ENCODE assay signal across 24 cellular contexts in genomic region chr4:51997647-51998046, GRCh38. TPM values are rescaled to one million over a fixed set of nuclear protein-coding genes. Genes with fewer than 3 reads are reported as not detected.
DNase-seq lines count a peak whose midpoint lies in the region; ATAC-seq and TF ChIP-seq lines count a peak whose summit lies in the region.
"Had no signal": no experiment of that assay in that cellular context is flagged by ENCODE, and none has a peak within 500 bp of the region (broad histone marks: within the 10 kb centered on the region; RNA-seq: fewer than 3 reads in every experiment).

No MANE protein-coding gene starts in this region.

- H3K27me3 Mint-ChIP-seq in chondrocyte (ENCODE audit: low read depth) = no peaks in the 10 kb centered on the region

- peaks cover 18% of the 10 kb centered on the region for H3K9me3 Mint-ChIP-seq in chondrocyte (ENCODE audit: low read depth)
- H3K9me3 Mint-ChIP-seq: CD4-positive, CD25-positive, alpha-beta regulatory T cell had no signal

- no peak overlapping the region for H3K27ac ChIP-seq in A673 (ENCODE audit: low read depth, low read length, poor library complexity, severe bottlenecking)
- H3K27ac ChIP-seq in HCT116 (ENCODE audit: low read depth, low read length) = no peak overlapping the region
- no peak overlapping the region for H3K27ac ChIP-seq in OCI-LY7 (ENCODE audit: low read depth, low read length, poor library complexity, severe bottlenecking)
- H3K27ac ChIP-seq in body of pancreas = no peak overlapping the region
- H3K27ac ChIP-seq: KMS-11, PC-9 had no signal

- H3K4me1 Mint-ChIP-seq in chondrocyte (ENCODE audit: low read depth) = no peaks in the 10 kb centered on the region
- H3K4me1 Mint-ChIP-seq: CD4-positive, CD25-positive, alpha-beta regulatory T cell had no signal

- H2AFZ ChIP-seq in HCT116 (ENCODE audit: low read depth, low read length, poor library complexity, severe bottlenecking) (no peak overlapping the region), OCI-LY7 (ENCODE audit: low read length) (no peak overlapping the region)
- H2AFZ ChIP-seq: PC-9 had no signal

- H3K27ac Mint-ChIP-seq in chondrocyte (ENCODE audit: unreplicated experiment) = no peak overlapping the region
- H3K27ac Mint-ChIP-seq: CD4-positive, CD25-positive, alpha-beta regulatory T cell had no signal

- H3K27me3 ChIP-seq in A673 (replicated peaks; ENCODE audit: insufficient read depth, low read depth, low read length, poor library complexity) (no peaks in the 10 kb centered on the region), HCT116 (ENCODE audit: insufficient read depth, low read length) (no peaks in the 10 kb centered on the region), body of pancreas (no peaks in the 10 kb centered on the region)

- H3K9me2 ChIP-seq in HCT116 (ENCODE audit: insufficient read depth) (no peaks in the 10 kb centered on the region), OCI-LY7 (ENCODE audit: insufficient read depth, low read length) (no peaks in the 10 kb centered on the region)

- no peaks in the 10 kb centered on the region for H3K36me3 ChIP-seq in A673 (ENCODE audit: insufficient read depth, low read length, poor library complexity, severe bottlenecking)
- no peaks in the 10 kb centered on the region for H3K36me3 ChIP-seq in HCT116 (ENCODE audit: control insufficient read depth in 1 of 2, insufficient read depth in 2 of 2, low read length in 2 of 2)
- H3K36me3 ChIP-seq in OCI-LY7 (ENCODE audit: insufficient read depth, low read length) = no peaks in the 10 kb centered on the region
- no peaks in the 10 kb centered on the region for H3K36me3 ChIP-seq in body of pancreas (replicated peaks in 1 of 2; ENCODE audit: insufficient read depth in 1 of 2, low read depth in 2 of 2)

- H3K4me3 ChIP-seq in A673 (ENCODE audit: low read depth, low read length, poor library complexity, severe bottlenecking) = no peak overlapping the region
- no peak overlapping the region for H3K4me3 ChIP-seq in HCT116 (replicated peaks in 1 of 2; ENCODE audit: low read depth in 1 of 2, low read length in 2 of 2)
- no peak overlapping the region for H3K4me3 ChIP-seq in OCI-LY7 (ENCODE audit: low read depth, low read length, poor library complexity, severe bottlenecking)
- H3K4me3 ChIP-seq in body of pancreas = no peak overlapping the region
- no peak overlapping the region for H3K4me3 ChIP-seq in lower leg skin (ENCODE audit: low read depth, poor library complexity, severe bottlenecking)
- H3K4me3 ChIP-seq: PC-9 had no signal

- POLR2A ChIA-PET in A673 (lab: Charles Lee; ENCODE audit: low non-redundant PET) = no interaction called here
- POLR2A ChIA-PET in HCT116 (lab: Charles Lee) = no interaction called here
- POLR2A ChIA-PET in OCI-LY7 (lab: Charles Lee) = no interaction called here

- H4K20me1 ChIP-seq in HCT116 (ENCODE audit: insufficient read depth) = no peaks in the 10 kb centered on the region
- H4K20me1 ChIP-seq in OCI-LY7 (ENCODE audit: insufficient read depth, low read length) = no peaks in the 10 kb centered on the region

- H3K9ac ChIP-seq in HCT116 (ENCODE audit: low read length) = no peak overlapping the region
- H3K9ac ChIP-seq: KMS-11 had no signal

- H3K4me3 Mint-ChIP-seq in chondrocyte (ENCODE audit: unreplicated experiment) = no peak overlapping the region
- H3K4me3 Mint-ChIP-seq: CD4-positive, CD25-positive, alpha-beta regulatory T cell had no signal

- H3K4me1 ChIP-seq in A673 (ENCODE audit: insufficient read depth, low read length, poor library complexity, severe bottlenecking) (no peaks in the 10 kb centered on the region), HCT116 (ENCODE audit: control insufficient read depth in 1 of 2, insufficient read depth in 2 of 2, low read length in 2 of 2) (no peaks in the 10 kb centered on the region), OCI-LY7 (ENCODE audit: insufficient read depth, low read length, poor library complexity, severe bottlenecking) (no peaks in the 10 kb centered on the region), body of pancreas (peaks cover 9% of the 10 kb centered on the region)

- DNase-seq in A673 (ENCODE audit: low spot score) = no peak
- no peak for DNase-seq in HCT116 (ENCODE audit: low read depth, low spot score)
- no peak for DNase-seq in OCI-LY7 (ENCODE audit: low spot score)
- no peak for DNase-seq in chondrocyte (ENCODE audit: low spot score)
- no peak for DNase-seq in Right ventricle myocardium superior
- no peak for DNase-seq in body of pancreas
- DNase-seq in stimulated activated naive CD4-positive, alpha-beta T cell (lab: John Stamatoyannopoulos, UW) = no peak
- no peak for DNase-seq in lower leg skin (ENCODE audit: low spot score in 2 of 2)
- DNase-seq: 8988T; CD4-positive, CD25-positive, alpha-beta regulatory T cell; COR-L47; DMS 273 treated with DMSO at 0.1 percent for 48 hours; DND-41; IMR-90; NCI-H1417 treated with DMSO at 0.1 percent for 48 hours; NCI-H187; NCI-H446; NCI-H526; PC-9; RPMI8226; SIG-M5 had no signal

- RAD21 ChIA-PET in HCT116 (lab: Charles Lee; ENCODE audit: low non-redundant PET in 1 of 2, low total read pairs in 2 of 2, uncharacterized antibody in 2 of 2, unreplicated experiment in 2 of 2) = no interaction called here

- H3K4me2 ChIP-seq in HCT116 (ENCODE audit: low read length) (no peak overlapping the region), OCI-LY7 (ENCODE audit: low read length) (no peak overlapping the region)
- H3K4me2 ChIP-seq: KMS-11, PC-9 had no signal

- H3K79me2 ChIP-seq in HCT116 (ENCODE audit: insufficient read depth, low read length) = no peaks in the 10 kb centered on the region
- no peaks in the 10 kb centered on the region for H3K79me2 ChIP-seq in OCI-LY7 (ENCODE audit: insufficient read depth, low read depth, low read length)

- intact Hi-C loops in A673 (cut with micrococcal nuclease; ENCODE audit: unreplicated experiment) = loop anchor here (10.0 kb wide), 1 partner anchor 53 kb away; no protein-coding TSS in a partner anchor
- intact Hi-C loops in HCT116 (cut with micrococcal nuclease) = loop anchor here (10.0 kb wide), 1 partner anchor 47 kb away; no protein-coding TSS in a partner anchor
- intact Hi-C loops in OCI-LY7 (cut with micrococcal nuclease; ENCODE audit: unreplicated experiment) = no loop called here
- intact Hi-C loops in Right ventricle myocardium superior (cut with DNase I) = no loop called here
- intact Hi-C loops in body of pancreas (cut with DNase I) = no loop called here
- intact Hi-C loops in lower leg skin (cut with DNase I; ENCODE audit: low total_unique reads) = no loop called here

- CTCF ChIA-PET in A673 (lab: Charles Lee) = no interaction called here
- CTCF ChIA-PET in HCT116 (lab: Charles Lee) = no interaction called here
- CTCF ChIA-PET in OCI-LY7 (lab: Charles Lee; ENCODE audit: unreplicated experiment) = no interaction called here

- no TSS peak for BruUV-seq in A673 (replicated peaks; lab: Mats Ljungman, UMichigan)
- no TSS peak for BruUV-seq in HCT116 (replicated peaks; lab: Mats Ljungman, UMichigan)
- BruUV-seq in OCI-LY7 (replicated peaks; lab: Mats Ljungman, UMichigan) = no TSS peak

- peaks cover 24% of the 10 kb centered on the region for H3K36me3 Mint-ChIP-seq in chondrocyte (ENCODE audit: low read depth)
- H3K36me3 Mint-ChIP-seq: CD4-positive, CD25-positive, alpha-beta regulatory T cell had no signal

- ATAC-seq in HCT116 (peak; percentile 44; the same call in 1 of the 2 replicates), Right ventricle myocardium superior (ENCODE audit: poor library complexity) (no peak), body of pancreas (no peak)
- ATAC-seq: SK-N-SH treated with all-trans-retinoic acid at 6 μM for 48 hours had no signal

- TF ChIP-seq POLR2A in HCT116 (IDR thresholded peaks at IDR 0.05; ENCODE audit: borderline replicate concordance, extremely low read depth, insufficient read depth, insufficient read length) (no peak), body of pancreas (IDR thresholded peaks at IDR 0.05) (no peak), lower leg skin (IDR thresholded peaks at IDR 0.05) (no peak)

- 0 out of 2 replicates have a peak, but pooled peaks have one; percentile 7 for TF ChIP-seq CTCF in A673 (conservative IDR thresholded peaks at IDR 0.05; ENCODE audit: low read depth, low read length)
- peak in 1 of 3 experiments; percentile 23; a peak in 3 of 6 replicates for TF ChIP-seq CTCF in HCT116 (IDR thresholded peaks at IDR 0.05 in 2 of 3, conservative IDR thresholded peaks at IDR 0.05 in 1 of 3; ENCODE audit: borderline replicate concordance in 1 of 3, insufficient read depth in 1 of 3, low read depth in 2 of 3, low read length in 2 of 3)
- peak; percentile 26; the same call in 1 of the 2 replicates for TF ChIP-seq CTCF in OCI-LY7 (conservative IDR thresholded peaks at IDR 0.05; ENCODE audit: low read length)
- peak; percentile 13 for TF ChIP-seq CTCF in chondrocyte (IDR thresholded peaks at IDR 0.05)
- TF ChIP-seq CTCF in body of pancreas (IDR thresholded peaks at IDR 0.05) = no peak
- TF ChIP-seq CTCF in lower leg skin (IDR thresholded peaks at IDR 0.05) = no peak

- TF ChIP-seq RAD21 in HCT116 (IDR thresholded peaks at IDR 0.05; ENCODE audit: low read depth) = no peak

- no peaks in the 10 kb centered on the region for H3K9me3 ChIP-seq in A673 (ENCODE audit: low read depth, low read length, poor library complexity, severe bottlenecking)
- H3K9me3 ChIP-seq in HCT116 (ENCODE audit: control insufficient read depth in 1 of 2, insufficient read depth in 1 of 2, low read depth in 1 of 2, low read length in 2 of 2) = no peaks in the 10 kb centered on the region
- no peaks in the 10 kb centered on the region for H3K9me3 ChIP-seq in OCI-LY7 (ENCODE audit: low read length)
- no peaks in the 10 kb centered on the region for H3K9me3 ChIP-seq in body of pancreas

RNA-seq across cellular contexts. Expression of gene LRRC66, which starts 22.5 kb away (rescaled TPM):
- total RNA-seq in A673 (2021) (0.26 TPM in 1 of 2 replicates, not detected in the other), HCT116 (2021; ENCODE audit: unreplicated experiment) (0.12 TPM), OCI-LY7 (2022) (0.11 and 0.25 TPM in 2 replicates), chondrocyte (0.57 to 1.5 TPM (median 0.77 TPM) in 3 replicates), Right ventricle myocardium superior (0.32 TPM), body of pancreas (under 1 TPM; 0.33 to 0.78 TPM), lower leg skin (not detected)
- polyA plus RNA-seq in HCT116 (2012) = 0.05 TPM in 1 of 2 replicates, not detected in the other
- 0.15 and 0.25 TPM in 2 replicates for total RNA-seq in OCI-LY7 (2014; rRNA removed; shearing (Covaris generic))
- total RNA-seq: M059J had no signal
- polyA plus RNA-seq: CD4-positive, CD25-positive, alpha-beta regulatory T cell had no signal

RNA-seq across cellular contexts. Expression of gene SGCB, which starts 40.5 kb away (rescaled TPM):
- total RNA-seq in A673 (2021) (32.6 and 38.6 TPM in 2 replicates), HCT116 (2021; ENCODE audit: unreplicated experiment) (18.3 TPM), OCI-LY7 (2022) (17.5 and 20.2 TPM in 2 replicates), chondrocyte (91.6 to 105 TPM (median 94.2 TPM) in 3 replicates), Right ventricle myocardium superior (74.6 TPM), body of pancreas (1 to 10 TPM; 5.3 to 9.3 TPM), lower leg skin (1 to 10 TPM; 5.6 to 9.0 (median 6.8) TPM)
- polyA plus RNA-seq in HCT116 (2012) = 3.7 and 7.0 TPM in 2 replicates
- total RNA-seq in OCI-LY7 (2014; rRNA removed; shearing (Covaris generic)) = 6.0 and 7.5 TPM in 2 replicates

RNA-seq across cellular contexts. Expression of gene SPATA18, which starts 53.5 kb away (rescaled TPM):
- 0.71 and 0.92 TPM in 2 replicates for total RNA-seq in A673 (2021)
- total RNA-seq in HCT116 (2021; ENCODE audit: unreplicated experiment) = 0.47 TPM
- polyA plus RNA-seq in HCT116 (2012) = 0.04 and 0.14 TPM in 2 replicates
- not detected in 2 replicates for total RNA-seq in OCI-LY7 (2014; rRNA removed; shearing (Covaris generic))
- not detected in 2 replicates for total RNA-seq in OCI-LY7 (2022)
- total RNA-seq in chondrocyte = 17.9 to 18.7 TPM (median 18.6 TPM) in 3 replicates
- total RNA-seq in Right ventricle myocardium superior = 2.5 TPM
- 1 to 10 TPM; 4.0 to 8.0 TPM for total RNA-seq in body of pancreas
- total RNA-seq in lower leg skin = 10 to 100 TPM in 3 of 4 donors, 1 to 10 TPM in 1; 8.5 to 31.8 (median 11.8) TPM
- total RNA-seq: CD4-positive, CD25-positive, alpha-beta regulatory T cell; M059J had no signal
- polyA plus RNA-seq: CD4-positive, CD25-positive, alpha-beta regulatory T cell had no signal

Comparison
In these comparisons a context has a peak if more than half of its experiments do, and no peak if none do; other contexts are left out.
1. CTCF ChIP-seq: peak in A673 (single experiment), OCI-LY7 (single experiment) and chondrocyte (single experiment); none in body of pancreas (0 of 7) and lower leg skin (0 of 3).
2. intact Hi-C loops: an anchor here in A673 (10.0 kb wide) and HCT116 (10.0 kb wide); none called in OCI-LY7, Right ventricle myocardium superior, body of pancreas and lower leg skin.